In genomic region chr5:59433174-59433573, GRCh38 we compare ENCODE assay signal across 1 cellular context.
TF ChIP-seq lines count a peak whose summit lies in the region.

No MANE protein-coding gene starts in this region.

TF ChIP-seq in HepG2, 621 proteins besides CTCF, POLR2A, EP300 and RAD21 (continued from another document):
- TF ChIP-seq TFE3 (CRISPR knock-in tag; IDR thresholded peaks at IDR 0.05) (no peak), ETV5 (CRISPR knock-in tag; IDR thresholded peaks at IDR 0.05; ENCODE audit: borderline replicate concordance) (no peak)
